Comparison of ENCODE assay signal across 17 cellular contexts in genomic region chr2:49978341-49978740, GRCh38.
DNase-seq lines count a peak whose midpoint lies in the region; ATAC-seq and TF ChIP-seq lines count a peak whose summit lies in the region.
"Had no signal": no experiment of that assay in that cellular context is flagged by ENCODE, and none has a peak within 500 bp of the region (broad histone marks: within the 10 kb centered on the region; RNA-seq: fewer than 3 reads in every experiment).

No MANE protein-coding gene starts in this region.

- H3K4me3 ChIP-seq in cardiac muscle cell (no peak overlapping the region), right cardiac atrium (ENCODE audit: low read length) (no peak overlapping the region), WERI-Rb-1 (ENCODE audit: low read depth, low read length) (no peak overlapping the region), lung (no peak overlapping the region), OCI-LY7 (ENCODE audit: low read depth, low read length, poor library complexity, severe bottlenecking) (no peak overlapping the region)

- intact Hi-C loops in right cardiac atrium (cut with DNase I): no loop called here
- intact Hi-C loops in OCI-LY7 (cut with micrococcal nuclease; ENCODE audit: unreplicated experiment): no loop called here

- H3K36me3 ChIP-seq in cardiac muscle cell (no peaks in the 10 kb centered on the region), WERI-Rb-1 (no peaks in the 10 kb centered on the region), lung (ENCODE audit: control insufficient read depth in 2 of 2, insufficient read depth in 2 of 2, low read length in 2 of 2) (no peaks in the 10 kb centered on the region), OCI-LY7 (ENCODE audit: insufficient read depth, low read length) (no peaks in the 10 kb centered on the region)

- TF ChIP-seq CTCF in cardiac muscle cell (IDR thresholded peaks at IDR 0.05; ENCODE audit: low read depth, low read length): no peak
- no peak for TF ChIP-seq CTCF in WERI-Rb-1 (IDR thresholded peaks at IDR 0.05; ENCODE audit: low read depth, low read length)
- no peak for TF ChIP-seq CTCF in lung (IDR thresholded peaks at IDR 0.05; ENCODE audit: control extremely low read depth, extremely low read depth)
- no peak for TF ChIP-seq CTCF in OCI-LY7 (conservative IDR thresholded peaks at IDR 0.05; ENCODE audit: low read length)

- BruUV-seq in OCI-LY7 (replicated peaks; lab: Mats Ljungman, UMichigan): no TSS peak

- H3K79me2 ChIP-seq in OCI-LY7 (ENCODE audit: insufficient read depth, low read depth, low read length): no peaks in the 10 kb centered on the region

- no peaks in the 10 kb centered on the region for H4K20me1 ChIP-seq in OCI-LY7 (ENCODE audit: insufficient read depth, low read length)

- H3K27me3 ChIP-seq in cardiac muscle cell: no peaks in the 10 kb centered on the region
- no peaks in the 10 kb centered on the region for H3K27me3 ChIP-seq in right cardiac atrium (ENCODE audit: control insufficient read depth, insufficient read depth)
- no peaks in the 10 kb centered on the region for H3K27me3 ChIP-seq in WERI-Rb-1 (ENCODE audit: insufficient read depth, low read depth, severe bottlenecking)
- no peaks in the 10 kb centered on the region for H3K27me3 ChIP-seq in lung (ENCODE audit: control insufficient read depth, insufficient read depth)

- H3K4me1 ChIP-seq in cardiac muscle cell (ENCODE audit: low read depth) (peaks cover 5% of the 10 kb centered on the region), right cardiac atrium (ENCODE audit: control insufficient read depth, insufficient read depth, low read length) (no peaks in the 10 kb centered on the region), lung (ENCODE audit: control insufficient read depth in 2 of 2, insufficient read depth in 2 of 2, low read length in 2 of 2) (peaks cover 0 to 2% of the 10 kb centered on the region in 2 donors), OCI-LY7 (ENCODE audit: insufficient read depth, low read length, poor library complexity, severe bottlenecking) (no peaks in the 10 kb centered on the region)

- no peaks in the 10 kb centered on the region for H3K9me2 ChIP-seq in OCI-LY7 (ENCODE audit: insufficient read depth, low read length)

- peak overlapping the region; percentile 76 for H3K27ac ChIP-seq in cardiac muscle cell
- no peak overlapping the region for H3K27ac ChIP-seq in right cardiac atrium (ENCODE audit: low read length)
- no peak overlapping the region for H3K27ac ChIP-seq in WERI-Rb-1
- no peak overlapping the region for H3K27ac ChIP-seq in lung (ENCODE audit: low read depth in 1 of 2, low read length in 1 of 2)
- H3K27ac ChIP-seq in OCI-LY7 (ENCODE audit: low read depth, low read length, poor library complexity, severe bottlenecking): no peak overlapping the region
- H3K27ac ChIP-seq: HL-60 had no signal

- no peak overlapping the region for H2AFZ ChIP-seq in OCI-LY7 (ENCODE audit: low read length)

- CTCF ChIA-PET in OCI-LY7 (lab: Charles Lee; ENCODE audit: unreplicated experiment): no interaction called here

- POLR2A ChIA-PET in OCI-LY7 (lab: Charles Lee): no interaction called here

- H3K9me3 ChIP-seq in cardiac muscle cell (ENCODE audit: low read depth) (no peaks in the 10 kb centered on the region), right cardiac atrium (ENCODE audit: control insufficient read depth, low read length) (no peaks in the 10 kb centered on the region), WERI-Rb-1 (ENCODE audit: severe bottlenecking) (no peaks in the 10 kb centered on the region), lung (ENCODE audit: control insufficient read depth in 2 of 2, insufficient read depth in 1 of 2, low read length in 1 of 2) (peaks cover 0 to 1% of the 10 kb centered on the region in 2 donors), OCI-LY7 (ENCODE audit: low read length) (no peaks in the 10 kb centered on the region)

- WGBS in right cardiac atrium: 44% methylated on average over 2 of the region's 2 CpGs
- 81 to 92% methylated on average over 2 of the region's 2 CpGs for WGBS in lung, 2 donors

- ATAC-seq in right cardiac atrium (no peak), lung (ENCODE audit: insufficient read depth, low FRiP score) (peak; percentile 34), GM18867 (IDR thresholded peaks at IDR 0.05; ENCODE audit: unreplicated experiment) (no peak)

- H3K4me2 ChIP-seq in OCI-LY7 (ENCODE audit: low read length): no peak overlapping the region

- DNase-seq in cardiac muscle cell (ENCODE audit: low read depth in 1 of 2, low spot score in 1 of 2): no peak
- DNase-seq in right cardiac atrium: no peak
- peak; percentile 81 for DNase-seq in WERI-Rb-1
- DNase-seq in lung (ENCODE audit: low spot score): no peak
- no peak for DNase-seq in AG08395 (ENCODE audit: low spot score)
- DNase-seq in OCI-LY7 (ENCODE audit: low spot score): no peak
- DNase-seq: ACHN; C1 segment of cervical spinal cord; CD4-positive, alpha-beta T cell; DMS153; DMS79 treated with DMSO at 0.1 percent for 48 hours; EL; GDM1; HCEC 1CT; HFFc6 had no signal
